ENCODE assay signal across 22 cellular contexts in genomic region chr20:43462369-43463132, GRCh38. TPM values are rescaled to one million over a fixed set of nuclear protein-coding genes. Genes with fewer than 3 reads are reported as not detected.
DNase-seq lines count a peak whose midpoint lies in the region; ATAC-seq, FAIRE-seq and TF ChIP-seq lines count a peak whose summit lies in the region.
"Had no signal": no experiment of that assay in that cellular context is flagged by ENCODE, and none has a peak within 500 bp of the region (broad histone marks: within the 10 kb centered on the region; RNA-seq: fewer than 3 reads in every experiment).

No MANE protein-coding gene starts in this region.

- ATAC-seq in activated CD8-positive, alpha-beta T cell treated with anti-CD3 and anti-CD28 coated beads for 36 hours = no peak
- ATAC-seq in activated CD8-positive, alpha-beta T cell treated with anti-CD3 and anti-CD28 coated beads, Interleukin-2, amount 10 ng/mL, durations not matched to agents 7 days and 5 days = no peak
- no peak for ATAC-seq in activated naive CD8-positive, alpha-beta T cell treated with anti-CD3 and anti-CD28 coated beads, Interleukin-2, amount 50 U/mL, for 24 hours

- DNase-seq in activated CD8-positive, alpha-beta T cell treated with anti-CD3 and anti-CD28 coated beads for 36 hours = no peak
- DNase-seq in activated CD8-positive, alpha-beta T cell treated with anti-CD3 and anti-CD28 coated beads, Interleukin-2, amount 10 ng/mL, durations not matched to agents 7 days and 5 days = no peak
- no peak for DNase-seq in activated naive CD8-positive, alpha-beta T cell treated with anti-CD3 and anti-CD28 coated beads, Interleukin-2, amount 50 U/mL, for 24 hours
- DNase-seq in smooth muscle cell (lab: John Stamatoyannopoulos, UW; ENCODE audit: unreplicated experiment) (no peak), frontal cortex (ENCODE audit: low spot score in 2 of 2) (no peak), retina (no peak), mesenteric fat pad (ENCODE audit: low spot score) (no peak)
- DNase-seq: 8988T; CD8-positive, alpha-beta memory T cell; DMS79; HFFc6; MM.1S; NCI-H1092 treated with DMSO at 0.1 percent for 48 hours; NCI-H2081 treated with DMSO at 0.1 percent for 48 hours; NCI-H2227 treated with DMSO at 0.1 percent for 48 hours; NCI-H69; NK-92 treated with Interleukin-12 subunit alpha and Interleukin-12 subunit beta, amount 100 ng/mL, for 24 hours; SHP77 had no signal

- H3K36me3 ChIP-seq in HEK293 (ENCODE audit: control insufficient read depth in 2 of 2, insufficient read depth in 1 of 2, low read length in 2 of 2) = peaks cover 56 to 81% of the 10 kb centered on the region in 2 experiments
- H3K36me3 ChIP-seq in smooth muscle cell (ENCODE audit: low read depth) = peaks cover 37% of the 10 kb centered on the region

- H3K27me3 Mint-ChIP-seq in activated CD8-positive, alpha-beta T cell treated with anti-CD3 and anti-CD28 coated beads for 36 hours = no peaks in the 10 kb centered on the region
- H3K27me3 Mint-ChIP-seq in activated CD8-positive, alpha-beta T cell treated with anti-CD3 and anti-CD28 coated beads, Interleukin-2, amount 10 ng/mL, durations not matched to agents 7 days and 5 days (ENCODE audit: low read depth) = no peaks in the 10 kb centered on the region
- H3K27me3 Mint-ChIP-seq in activated naive CD8-positive, alpha-beta T cell treated with anti-CD3 and anti-CD28 coated beads, Interleukin-2, amount 50 U/mL, for 24 hours = no peaks in the 10 kb centered on the region

- peaks cover 76% of the 10 kb centered on the region for H3K36me3 Mint-ChIP-seq in activated CD8-positive, alpha-beta T cell treated with anti-CD3 and anti-CD28 coated beads for 36 hours (ENCODE audit: low read depth)
- peaks cover 75% of the 10 kb centered on the region for H3K36me3 Mint-ChIP-seq in activated CD8-positive, alpha-beta T cell treated with anti-CD3 and anti-CD28 coated beads, Interleukin-2, amount 10 ng/mL, durations not matched to agents 7 days and 5 days (ENCODE audit: low read depth)
- peaks cover 74% of the 10 kb centered on the region for H3K36me3 Mint-ChIP-seq in activated naive CD8-positive, alpha-beta T cell treated with anti-CD3 and anti-CD28 coated beads, Interleukin-2, amount 50 U/mL, for 24 hours (ENCODE audit: low read depth)

- peaks cover 97% of the 10 kb centered on the region for H4K20me1 ChIP-seq in smooth muscle cell (ENCODE audit: low read depth)

- H3K9ac ChIP-seq in smooth muscle cell (ENCODE audit: low read depth) = no peak overlapping the region

- POLR2A ChIA-PET in activated CD8-positive, alpha-beta T cell treated with anti-CD3 and anti-CD28 coated beads for 36 hours (lab: Charles Lee) = interaction anchor here (0.8 to 1.5 kb wide), 6 partner anchors 9 to 208 kb away, joined by 3 to 4 read pairs (median 3); partner anchors contain the start of gene L3MBTL1
- POLR2A ChIA-PET in activated CD8-positive, alpha-beta T cell treated with anti-CD3 and anti-CD28 coated beads, Interleukin-2, amount 10 ng/mL, durations not matched to agents 7 days and 5 days (lab: Charles Lee) = no interaction called here
- POLR2A ChIA-PET in HEK293 (lab: Yijun Ruan, JAX) = no interaction called here

- intact Hi-C loops in activated CD8-positive, alpha-beta T cell treated with anti-CD3 and anti-CD28 coated beads for 36 hours (cut with micrococcal nuclease) = no loop called here

- TF ChIP-seq CTCF in activated CD8-positive, alpha-beta T cell treated with anti-CD3 and anti-CD28 coated beads for 36 hours (IDR thresholded peaks at IDR 0.05) = no peak
- no peak for TF ChIP-seq CTCF in HEK293 (tag by site-specific recombination; IDR thresholded peaks at IDR 0.05)
- TF ChIP-seq CTCF in smooth muscle cell (IDR thresholded peaks at IDR 0.05; ENCODE audit: borderline replicate concordance, insufficient read depth, poor library complexity, severe bottlenecking) = no peak

- peak overlapping the region; percentile 2 for H3K4me3 Mint-ChIP-seq in activated CD8-positive, alpha-beta T cell treated with anti-CD3 and anti-CD28 coated beads for 36 hours
- no peak overlapping the region for H3K4me3 Mint-ChIP-seq in activated CD8-positive, alpha-beta T cell treated with anti-CD3 and anti-CD28 coated beads, Interleukin-2, amount 10 ng/mL, durations not matched to agents 7 days and 5 days
- no peak overlapping the region for H3K4me3 Mint-ChIP-seq in activated naive CD8-positive, alpha-beta T cell treated with anti-CD3 and anti-CD28 coated beads, Interleukin-2, amount 50 U/mL, for 24 hours

- no peak overlapping the region for H2AFZ ChIP-seq in smooth muscle cell (ENCODE audit: low read depth)

- H3K4me3 ChIP-seq in HEK293 (ENCODE audit: low read depth, low read length) (no peak overlapping the region), smooth muscle cell (no peak overlapping the region)

- FAIRE-seq in frontal cortex (lab: Jason Lieb, UNC) = no peak
- FAIRE-seq: D721Med, G401.6, GM18507 had no signal

- H3K4me1 ChIP-seq in HEK293 (ENCODE audit: control insufficient read depth, insufficient read depth, low read length) = no peaks in the 10 kb centered on the region
- H3K4me1 ChIP-seq in smooth muscle cell (ENCODE audit: low read depth) = peaks cover 20% of the 10 kb centered on the region

- H3K27ac Mint-ChIP-seq in activated CD8-positive, alpha-beta T cell treated with anti-CD3 and anti-CD28 coated beads for 36 hours = no peak overlapping the region
- H3K27ac Mint-ChIP-seq in activated CD8-positive, alpha-beta T cell treated with anti-CD3 and anti-CD28 coated beads, Interleukin-2, amount 10 ng/mL, durations not matched to agents 7 days and 5 days = no peak overlapping the region
- peak overlapping the region; percentile 71 for H3K27ac Mint-ChIP-seq in activated naive CD8-positive, alpha-beta T cell treated with anti-CD3 and anti-CD28 coated beads, Interleukin-2, amount 50 U/mL, for 24 hours

- H3K4me2 ChIP-seq in smooth muscle cell = no peak overlapping the region

- 99% methylated on average over 2 of the region's 2 CpGs for WGBS in smooth muscle cell (ENCODE audit: low lambda C conversion rate)

- H3K27me3 ChIP-seq in smooth muscle cell (ENCODE audit: low read depth) = no peaks in the 10 kb centered on the region

- H3K79me2 ChIP-seq in smooth muscle cell (ENCODE audit: low read depth) = peaks cover 64% of the 10 kb centered on the region

- H3K27ac ChIP-seq in HEK293 (ENCODE audit: extremely low read depth, low read depth, low read length) = no peak overlapping the region
- H3K27ac ChIP-seq in smooth muscle cell (ENCODE audit: low read depth) = peak overlapping the region; percentile 20

- CTCF ChIA-PET in activated CD8-positive, alpha-beta T cell treated with anti-CD3 and anti-CD28 coated beads for 36 hours (lab: Charles Lee) = interaction anchor here (0.6 kb wide), 1 partner anchor 14 kb away, joined by 3 read pairs; no protein-coding TSS in a partner anchor
- CTCF ChIA-PET in activated CD8-positive, alpha-beta T cell treated with anti-CD3 and anti-CD28 coated beads, Interleukin-2, amount 10 ng/mL, durations not matched to agents 7 days and 5 days (lab: Charles Lee) = interaction anchor here (0.5 kb wide), 1 partner anchor 1544 kb away, joined by 3 read pairs; no protein-coding TSS in a partner anchor
- CTCF ChIA-PET in HEK293 (lab: Yijun Ruan, JAX) = interaction anchor here (0.6 kb wide), 1 partner anchor 53 kb away, joined by 3 read pairs; no protein-coding TSS in a partner anchor

- H3K4me1 Mint-ChIP-seq in activated CD8-positive, alpha-beta T cell treated with anti-CD3 and anti-CD28 coated beads for 36 hours (ENCODE audit: low read depth) = peaks cover 42% of the 10 kb centered on the region
- peaks cover 30% of the 10 kb centered on the region for H3K4me1 Mint-ChIP-seq in activated CD8-positive, alpha-beta T cell treated with anti-CD3 and anti-CD28 coated beads, Interleukin-2, amount 10 ng/mL, durations not matched to agents 7 days and 5 days (ENCODE audit: low read depth)
- peaks cover 36% of the 10 kb centered on the region for H3K4me1 Mint-ChIP-seq in activated naive CD8-positive, alpha-beta T cell treated with anti-CD3 and anti-CD28 coated beads, Interleukin-2, amount 50 U/mL, for 24 hours

- peaks cover 49% of the 10 kb centered on the region for H3F3A ChIP-seq in smooth muscle cell (ENCODE audit: low read depth)

- H3K9me3 ChIP-seq in HEK293 (ENCODE audit: control insufficient read depth, insufficient read depth, low read depth, low read length) = no peaks in the 10 kb centered on the region
- H3K9me3 ChIP-seq in smooth muscle cell (replicated peaks; ENCODE audit: low read depth) = no peaks in the 10 kb centered on the region

- H3K9me3 Mint-ChIP-seq in activated CD8-positive, alpha-beta T cell treated with anti-CD3 and anti-CD28 coated beads for 36 hours = no peaks in the 10 kb centered on the region
- H3K9me3 Mint-ChIP-seq in activated CD8-positive, alpha-beta T cell treated with anti-CD3 and anti-CD28 coated beads, Interleukin-2, amount 10 ng/mL, durations not matched to agents 7 days and 5 days (ENCODE audit: insufficient read depth) = no peaks in the 10 kb centered on the region
- H3K9me3 Mint-ChIP-seq in activated naive CD8-positive, alpha-beta T cell treated with anti-CD3 and anti-CD28 coated beads, Interleukin-2, amount 50 U/mL, for 24 hours = no peaks in the 10 kb centered on the region
- H3K9me3 Mint-ChIP-seq: CD8-positive, alpha-beta memory T cell; HFFc6 had no signal

TF ChIP-seq in HEK293, 187 proteins besides CTCF, POLR2A, EP300 and RAD21 (continues in another document):
- no peak for TF ChIP-seq ZNF558 (tag by site-specific recombination; IDR thresholded peaks at IDR 0.05)

RNA-seq across cellular contexts. Expression of gene SRSF6, which starts 4.9 kb away (rescaled TPM):
- total RNA-seq in activated CD8-positive, alpha-beta T cell treated with anti-CD3 and anti-CD28 coated beads for 36 hours = 100 to 1,000 TPM; 112 to 114 TPM
- total RNA-seq in activated CD8-positive, alpha-beta T cell treated with anti-CD3 and anti-CD28 coated beads, Interleukin-2, amount 10 ng/mL, durations not matched to agents 7 days and 5 days = 100 to 1,000 TPM; 141 to 142 TPM
- total RNA-seq in smooth muscle cell (85.0 and 96.0 TPM in 2 replicates), frontal cortex (44.0 TPM), mesenteric fat pad (99.8 TPM)
- 25.1 and 35.5 TPM in 2 replicates for polyA plus RNA-seq in smooth muscle cell

RNA-seq across cellular contexts. Expression of gene L3MBTL1, which starts 44.9 kb away (rescaled TPM):
- 1 to 10 TPM; 7.0 to 7.3 TPM for total RNA-seq in activated CD8-positive, alpha-beta T cell treated with anti-CD3 and anti-CD28 coated beads for 36 hours
- 1 to 10 TPM; 5.6 to 6.7 TPM for total RNA-seq in activated CD8-positive, alpha-beta T cell treated with anti-CD3 and anti-CD28 coated beads, Interleukin-2, amount 10 ng/mL, durations not matched to agents 7 days and 5 days
- total RNA-seq in smooth muscle cell (8.9 and 9.2 TPM in 2 replicates), frontal cortex (16.3 TPM), mesenteric fat pad (8.4 TPM)
- 7.7 and 13.0 TPM in 2 replicates for polyA plus RNA-seq in smooth muscle cell
